8 cellular contexts compared by ENCODE assay signal in the genomic region with DNA sequence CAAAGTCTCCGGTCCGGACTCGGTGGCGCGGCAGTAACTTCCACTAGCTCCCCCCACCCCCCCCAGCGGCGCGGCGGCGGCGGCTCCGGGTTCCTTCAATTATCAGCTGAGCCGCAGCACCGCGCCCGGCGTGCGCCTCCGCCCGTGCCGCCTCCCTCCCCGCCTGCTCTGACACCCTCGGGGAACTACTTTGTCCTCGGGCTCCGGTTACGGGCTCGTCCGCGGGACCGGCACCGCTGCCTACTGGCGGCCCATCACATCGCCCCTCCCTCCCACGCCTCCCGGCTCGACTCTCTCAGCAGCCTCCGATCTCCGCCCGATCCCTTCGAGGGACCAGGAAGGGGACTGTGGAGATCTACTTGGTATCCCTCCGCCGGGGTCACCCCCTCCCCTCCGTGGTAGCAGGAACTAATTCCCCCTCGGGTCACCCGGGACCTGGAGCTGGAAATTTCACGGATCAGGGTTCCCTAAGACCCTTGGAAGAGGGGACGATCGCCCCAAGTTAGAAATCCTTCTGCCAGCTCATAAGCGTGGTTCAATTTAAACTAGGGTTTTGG. TPM values are rescaled to one million over a fixed set of nuclear protein-coding genes. Genes with fewer than 3 reads are reported as not detected.
DNase-seq lines count a peak whose midpoint lies in the region; ATAC-seq, FAIRE-seq and TF ChIP-seq lines count a peak whose summit lies in the region.

A gene (minus strand): TSS at position 118 of the 557 bp plus-strand sequence. CDS start 41,930 bp downstream, outside the sequence.

- peak; percentile 66 for DNase-seq in D721Med (ENCODE audit: insufficient read length, low spot score)
- DNase-seq in HuH-7 (ENCODE audit: low spot score), result peak; percentile 88
- peak; percentile 97 for DNase-seq in OCI-M1 (lab: John Stamatoyannopoulos, UW)
- peak; percentile 77 for DNase-seq in activated T-cell treated with anti-CD3 and anti-CD28 coated beads for 4 hours
- DNase-seq in epithelial cell of prostate (ENCODE audit: low read depth, low spot score), result peak; percentile 82
- peak; percentile 92 for DNase-seq in mucosa of gallbladder (ENCODE audit: low spot score)
- DNase-seq in stimulated activated CD8-positive, alpha-beta memory T cell treated with anti-CD3 and anti-CD28 coated beads, Interleukin-4, amount 100 ng/mL, for 4 hours (ENCODE audit: low read depth in 2 of 2, low spot score in 1 of 2), result peak; percentile 70 to 75

- no peak for FAIRE-seq in D721Med (lab: Jason Lieb, UNC)

- TF ChIP-seq CTCF in D721Med (IDR thresholded peaks at IDR 0.05; ENCODE audit: insufficient read depth, missing control alignments), result no peak

- peak within 1 kb of the TSS; percentile 97 for H3K27ac ChIP-seq in epithelial cell of prostate

- peak; percentile 67 for ATAC-seq in GM21515 (IDR thresholded peaks at IDR 0.05; ENCODE audit: unreplicated experiment)

RNA-seq across cellular contexts. Expression of the gene that starts here (rescaled TPM):
- total RNA-seq in mucosa of gallbladder, result 204 TPM

Comparison
In these comparisons a context has a peak if more than half of its experiments do, and no peak if none do; other contexts are left out.
1. Peak in every context shown above with its lines: DNase-seq, ATAC-seq and H3K27ac ChIP-seq.